In genomic region chr7:142932386-142933091, GRCh38 we compare ENCODE assay signal across 1 cellular context.
TF ChIP-seq lines count a peak whose summit lies in the region.

No MANE protein-coding gene starts in this region.

TF ChIP-seq in IMR-90, 13 proteins besides CTCF, POLR2A, EP300 and RAD21 (continued from another document):
- no peak for TF ChIP-seq ELK1 (IDR thresholded peaks at IDR 0.05; ENCODE audit: borderline replicate concordance, low read depth, low read length)
- TF ChIP-seq CEBPB (IDR thresholded peaks at IDR 0.05; ENCODE audit: low read depth, low read length): no peak
- no peak for TF ChIP-seq CHD1 (IDR thresholded peaks at IDR 0.05; ENCODE audit: low read depth, low read length)
- no peak for TF ChIP-seq RFX5 (IDR thresholded peaks at IDR 0.05; ENCODE audit: low read depth, low read length)
TF ChIP-seq in IMR-90: peak in this region for 0.
